ENCODE assay signal across 18 cellular contexts in genomic region chr5:102216559-102217157, GRCh38.
DNase-seq lines count a peak whose midpoint lies in the region; ATAC-seq lines count a peak whose summit lies in the region.
"Had no signal": no experiment of that assay in that cellular context is flagged by ENCODE, and none has a peak within 500 bp of the region (broad histone marks: within the 10 kb centered on the region; RNA-seq: fewer than 3 reads in every experiment).

No MANE protein-coding gene starts in this region.

- no peaks in the 10 kb centered on the region for H3K4me1 ChIP-seq in NT2/D1 (ENCODE audit: insufficient read depth, insufficient read length)
- H3K4me1 ChIP-seq: A549 had no signal

- no peaks in the 10 kb centered on the region for H3K36me3 ChIP-seq in NT2/D1 (ENCODE audit: insufficient read depth, insufficient read length, low read length)
- H3K36me3 ChIP-seq: BLaER1 treated with 17β-estradiol and CSF1 and Interleukin-3, amounts not matched to agents 10 nM and 100 nM had no signal

- no peak overlapping the region for H3K4me3 ChIP-seq in NT2/D1 (ENCODE audit: insufficient read length, low read depth)
- H3K4me3 ChIP-seq: A549; BLaER1 treated with 17β-estradiol and CSF1 and Interleukin-3, amounts not matched to agents 10 nM and 100 nM had no signal

- no peaks in the 10 kb centered on the region for H3K27me3 ChIP-seq in NT2/D1 (ENCODE audit: insufficient read depth, insufficient read length)
- H3K27me3 ChIP-seq: BLaER1 treated with 17β-estradiol and CSF1 and Interleukin-3, amounts not matched to agents 10 nM and 100 nM had no signal

- no peak overlapping the region for H3K9ac ChIP-seq in NT2/D1 (ENCODE audit: insufficient read length, low read depth)
- H3K9ac ChIP-seq: BLaER1 treated with 17β-estradiol and CSF1 and Interleukin-3, amounts not matched to agents 10 nM and 100 nM had no signal

- no peaks in the 10 kb centered on the region for H3K9me3 ChIP-seq in NT2/D1 (ENCODE audit: insufficient read depth, low read length)
- H3K9me3 ChIP-seq: A549 had no signal

- peak; percentile 60 for ATAC-seq in left lobe of liver
- ATAC-seq in HG03571 (IDR thresholded peaks at IDR 0.05; ENCODE audit: unreplicated experiment) = no peak
- ATAC-seq in GM19455 (IDR thresholded peaks at IDR 0.05; ENCODE audit: unreplicated experiment) = no peak
- ATAC-seq: A549, T-cell had no signal

- peak; percentile 5 for DNase-seq in NCI-H748 (lab: John Stamatoyannopoulos, UW; ENCODE audit: unreplicated experiment)
- no peak for DNase-seq in NCI-H748 treated with DMSO at 0.1 percent for 48 hours (lab: John Stamatoyannopoulos, UW)
- peak; percentile 8 for DNase-seq in NT2/D1 (ENCODE audit: low read depth, low spot score)
- no peak for DNase-seq in left lobe of liver (ENCODE audit: low spot score)
- DNase-seq in NCI-H2171 treated with DMSO at 0.1 percent for 48 hours (lab: John Stamatoyannopoulos, UW) = no peak
- DNase-seq in NCI-H1105 (lab: John Stamatoyannopoulos, UW) = no peak
- DNase-seq: CD8-positive, alpha-beta memory T cell; KG1; NCI-H1048; NCI-H146; NCI-H2081 treated with DMSO at 0.1 percent for 48 hours; NCI-H226; NCI-H774; T-cell had no signal

Comparison
In these comparisons a context has a peak if more than half of its experiments do, and no peak if none do; other contexts are left out.
1. DNase-seq: peak in NCI-H748 (single experiment) and NT2/D1 (single experiment); none in NCI-H748 treated with DMSO at 0.1 percent for 48 hours (single experiment), left lobe of liver (single experiment), NCI-H2171 treated with DMSO at 0.1 percent for 48 hours (single experiment) and NCI-H1105 (single experiment).